ENCODE assay signal across 3 cellular contexts in the genomic region with DNA sequence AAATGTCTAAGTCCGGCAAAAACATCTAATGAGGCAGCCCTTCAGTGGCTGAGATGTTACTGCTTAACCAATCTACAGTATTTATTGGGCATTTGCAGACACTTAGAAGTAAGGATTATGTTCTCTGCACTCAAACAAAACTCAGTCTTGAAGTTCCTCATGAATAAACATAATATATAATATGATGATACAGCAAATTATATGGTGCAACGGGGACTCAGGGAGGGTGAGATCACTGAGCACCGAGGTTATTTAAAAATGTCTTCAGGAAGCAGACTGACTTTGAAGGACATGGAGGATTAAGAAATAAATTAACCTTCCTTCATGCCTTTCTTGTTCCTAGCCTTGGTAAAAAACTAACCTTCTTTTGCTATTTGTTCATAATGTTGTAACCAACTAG.
TF ChIP-seq lines count a peak whose summit lies in the region.

No MANE protein-coding gene starts in this region.

TF ChIP-seq in A549, 52 proteins besides CTCF, POLR2A, EP300 and RAD21:
- TF ChIP-seq KDM5A (IDR thresholded peaks at IDR 0.05) (no peak), MAFK (IDR thresholded peaks at IDR 0.05; ENCODE audit: partially characterized antibody) (peak; percentile 94)

TF ChIP-seq in IMR-90, 13 proteins besides CTCF, POLR2A, EP300 and RAD21:
- TF ChIP-seq MAFK (IDR thresholded peaks at IDR 0.05; ENCODE audit: low read depth, low read length) (peak; percentile 90), RFX5 (IDR thresholded peaks at IDR 0.05; ENCODE audit: low read depth, low read length) (no peak)

TF ChIP-seq in K562, 482 proteins besides CTCF, POLR2A, EP300 and RAD21:
- TF ChIP-seq ZNF785 (CRISPR knock-in tag; IDR thresholded peaks at IDR 0.05): no peak
- no peak for TF ChIP-seq SNRNP70 (optimal IDR thresholded peaks at IDR 0.05; ENCODE audit: low read depth, low read length)
- TF ChIP-seq ZNF121 (CRISPR knock-in tag; conservative IDR thresholded peaks at IDR 0.05): no peak
- no peak for TF ChIP-seq TRIM28 (IDR thresholded peaks at IDR 0.05)
- peak; percentile 98 for TF ChIP-seq MAFF (IDR thresholded peaks at IDR 0.05; ENCODE audit: low read length)
- TF ChIP-seq ZNF324 (CRISPR knock-in tag; IDR thresholded peaks at IDR 0.05): no peak
- TF ChIP-seq GABPB1 (CRISPR knock-in tag; IDR thresholded peaks at IDR 0.05): no peak
- no peak for TF ChIP-seq TBL1XR1 (IDR thresholded peaks at IDR 0.05; ENCODE audit: low read length in 2 of 2)
- TF ChIP-seq NFE2 (IDR thresholded peaks at IDR 0.05; ENCODE audit: low read depth): peak; percentile 69
- no peak for TF ChIP-seq ELF2 (CRISPR knock-in tag; IDR thresholded peaks at IDR 0.05)
- TF ChIP-seq MAFK (IDR thresholded peaks at IDR 0.05; ENCODE audit: low read length): peak; percentile 97
- TF ChIP-seq ZNF316 (IDR thresholded peaks at IDR 0.05): peak; percentile 98
- no peak for TF ChIP-seq FOXA3 (CRISPR knock-in tag; conservative IDR thresholded peaks at IDR 0.05 in 1 of 2, IDR thresholded peaks at IDR 0.05 in 1 of 2)
- peak; percentile 96 for TF ChIP-seq MAFG (tag; conservative IDR thresholded peaks at IDR 0.05)
- peak; percentile 97 for TF ChIP-seq C11orf30 (IDR thresholded peaks at IDR 0.05; ENCODE audit: low read depth)
